ENCODE assay signal across 12 cellular contexts in the genomic region with DNA sequence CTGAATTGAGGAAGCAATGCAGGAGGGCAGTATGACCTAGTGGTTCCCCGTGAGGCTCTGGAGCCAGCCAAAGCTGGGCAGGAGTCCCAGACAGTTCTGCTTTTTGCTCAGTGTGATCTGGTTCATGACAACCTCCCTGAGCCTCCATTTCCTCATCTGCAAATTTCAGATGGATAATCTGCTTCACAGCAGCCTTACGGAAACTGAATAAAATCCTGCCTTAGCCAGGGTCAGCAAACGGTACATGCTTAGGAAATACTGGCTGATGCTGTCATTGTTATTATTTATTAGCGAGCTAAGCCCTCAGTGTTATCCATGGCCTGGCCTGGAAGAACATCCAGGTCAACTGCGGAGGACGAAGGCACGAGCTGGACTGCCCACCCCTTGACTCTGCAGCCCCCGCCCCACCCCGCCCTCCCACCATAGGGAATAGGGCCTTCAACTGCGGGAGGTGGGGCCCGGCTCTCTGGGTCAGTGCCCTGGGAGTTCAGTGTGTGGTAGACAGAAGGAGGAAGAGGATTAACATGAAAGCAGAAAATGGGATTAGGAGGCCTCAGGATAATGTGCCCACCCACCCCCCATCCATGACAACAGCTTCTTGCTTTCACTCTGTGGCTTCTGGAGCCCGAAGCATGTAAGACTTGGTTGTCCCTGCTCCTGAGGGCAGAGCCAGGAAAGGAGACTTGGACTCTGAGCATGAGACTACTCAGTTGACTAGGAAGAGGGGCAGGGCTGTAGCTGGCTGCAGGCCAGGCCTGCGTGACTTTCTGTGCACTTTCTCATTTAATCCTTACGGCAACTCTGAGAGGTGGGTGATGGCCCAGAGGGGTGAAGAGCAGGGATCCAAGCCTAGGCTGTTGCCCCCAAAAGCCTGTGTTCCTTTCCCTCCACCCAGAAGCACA. TPM values are rescaled to one million over a fixed set of nuclear protein-coding genes. Genes with fewer than 3 reads are reported as not detected.
DNase-seq lines count a peak whose midpoint lies in the region; ATAC-seq, FAIRE-seq and TF ChIP-seq lines count a peak whose summit lies in the region.
"Had no signal": no experiment of that assay in that cellular context is flagged by ENCODE, and none has a peak within 500 bp of the region (broad histone marks: within the 10 kb centered on the region; RNA-seq: fewer than 3 reads in every experiment).

No MANE protein-coding gene starts in this region.

- H3K27me3 ChIP-seq in colonic mucosa: no peaks in the 10 kb centered on the region
- H3K27me3 ChIP-seq in right lobe of liver: no peaks in the 10 kb centered on the region
- no peaks in the 10 kb centered on the region for H3K27me3 ChIP-seq in subcutaneous abdominal adipose tissue (ENCODE audit: control insufficient read depth in 5 of 5, insufficient read depth in 4 of 5, low read length in 5 of 5)

- intact Hi-C loops in colonic mucosa (cut with DNase I) (no loop called here), right lobe of liver (cut with DNase I) (no loop called here)

- TF ChIP-seq POLR2A in right lobe of liver (IDR thresholded peaks at IDR 0.05): no peak

- H3K9me3 ChIP-seq in colonic mucosa: no peaks in the 10 kb centered on the region
- H3K9me3 ChIP-seq in right lobe of liver: no peaks in the 10 kb centered on the region
- H3K9me3 ChIP-seq in subcutaneous abdominal adipose tissue (ENCODE audit: control insufficient read depth in 5 of 5, low read length in 5 of 5): no peaks in the 10 kb centered on the region
- H3K9me3 ChIP-seq: neutrophil had no signal

- no peak for TF ChIP-seq CTCF in colonic mucosa (IDR thresholded peaks at IDR 0.05)
- no peak for TF ChIP-seq CTCF in right lobe of liver (IDR thresholded peaks at IDR 0.05)

- ATAC-seq in right lobe of liver: peak; percentile 43 to 73 (median 60)
- ATAC-seq in GM21515 (IDR thresholded peaks at IDR 0.05; ENCODE audit: unreplicated experiment): no peak
- ATAC-seq in GM18519 (IDR thresholded peaks at IDR 0.05; ENCODE audit: low FRiP score, unreplicated experiment): no peak
- ATAC-seq: foreskin keratinocyte had no signal

- WGBS in right lobe of liver (ENCODE audit: insufficient coverage, low coverage, low lambda C conversion rate, missing lambda C conversion rate): 69% methylated on average over 10 of the region's 14 CpGs

- peak; percentile 74 to 76 for DNase-seq in Kasumi-1 (lab: John Stamatoyannopoulos, UW)
- DNase-seq in colonic mucosa: peak; percentile 83
- no peak for DNase-seq in right lobe of liver
- no peak for DNase-seq in urothelium cell line (ENCODE audit: low spot score)
- no peak for DNase-seq in NCI-H446 (lab: John Stamatoyannopoulos, UW)
- DNase-seq: activated CD4-positive, CD25-positive, alpha-beta regulatory T cell; foreskin keratinocyte had no signal

- FAIRE-seq in urothelium cell line (lab: Jason Lieb, UNC): no peak
- FAIRE-seq: HTR-8/SVneo had no signal

- H3K27ac ChIP-seq in colonic mucosa (peak overlapping the region; percentile 65), right lobe of liver (peak overlapping the region in 1 of 3 donors; percentile 22), subcutaneous abdominal adipose tissue (ENCODE audit: low read depth, low read length) (peak overlapping the region; percentile 53)
- H3K27ac ChIP-seq: foreskin keratinocyte, neutrophil had no signal

- H3K4me3 ChIP-seq in colonic mucosa: no peak overlapping the region
- no peak overlapping the region for H3K4me3 ChIP-seq in right lobe of liver
- H3K4me3 ChIP-seq in subcutaneous abdominal adipose tissue (ENCODE audit: low read depth in 1 of 5, low read length in 5 of 5): no peak overlapping the region

- H3K9ac ChIP-seq in colonic mucosa (ENCODE audit: low read depth in 2 of 2, low read length in 2 of 2) (peak overlapping the region in 1 of 2 donors; percentile 73), subcutaneous abdominal adipose tissue (ENCODE audit: low read length in 5 of 5) (no peak overlapping the region)

- peaks cover 5% of the 10 kb centered on the region for H3K36me3 ChIP-seq in colonic mucosa
- peaks cover 0 to 8% (median 3%) of the 10 kb centered on the region in 4 donors for H3K36me3 ChIP-seq in right lobe of liver
- peaks cover 4 to 39% (median 36%) of the 10 kb centered on the region in 5 donors for H3K36me3 ChIP-seq in subcutaneous abdominal adipose tissue (ENCODE audit: control insufficient read depth in 5 of 5, insufficient read depth in 5 of 5, low read length in 5 of 5)
- H3K36me3 ChIP-seq: neutrophil had no signal

- H3K4me1 ChIP-seq in colonic mucosa: peaks cover 17% of the 10 kb centered on the region
- H3K4me1 ChIP-seq in right lobe of liver: no peaks in the 10 kb centered on the region
- H3K4me1 ChIP-seq in subcutaneous abdominal adipose tissue (ENCODE audit: control insufficient read depth in 5 of 5, insufficient read depth in 5 of 5, low read length in 5 of 5): peaks cover 14 to 59% (median 50%) of the 10 kb centered on the region in 5 donors
- H3K4me1 ChIP-seq: foreskin keratinocyte had no signal

RNA-seq across cellular contexts. Expression of a gene that starts 13.1 kb away (rescaled TPM):
- total RNA-seq in colonic mucosa: 100 to 1,000 TPM in 1 of 2 donors, 10 to 100 TPM in 1; 61.3 to 125 TPM
- total RNA-seq in right lobe of liver: 10 to 100 TPM in 4 of 6 experiments, 1 to 10 TPM in 2; 8.2 to 20.9 (median 12.3) TPM
- total RNA-seq: foreskin keratinocyte had no signal

Comparison
In these comparisons a context has a peak if more than half of its experiments do, and no peak if none do; other contexts are left out.
1. DNase-seq: peak in Kasumi-1 (2 of 2) and colonic mucosa (single experiment); none in right lobe of liver (0 of 3), urothelium cell line (single experiment) and NCI-H446 (0 of 2).
2. ATAC-seq: peak in right lobe of liver (4 of 4); none in GM21515 (single experiment) and GM18519 (single experiment).